In genomic region chr9:124222918-124223720, GRCh38 we compare ENCODE assay signal across 1 cellular context.
TF ChIP-seq lines count a peak whose summit lies in the region.

No MANE protein-coding gene starts in this region.

TF ChIP-seq in HepG2, 621 proteins besides CTCF, POLR2A, EP300 and RAD21 (continued from another document and continues in another):
- peak; percentile 81; the same call in 1 of the 2 replicates for TF ChIP-seq ZNF503 (CRISPR knock-in tag; IDR thresholded peaks at IDR 0.05)
- TF ChIP-seq ZBTB14 (CRISPR knock-in tag; IDR thresholded peaks at IDR 0.05): no peak
- no peak for TF ChIP-seq REXO4 (CRISPR knock-in tag; IDR thresholded peaks at IDR 0.05; ENCODE audit: borderline replicate concordance)
- TF ChIP-seq ZNF317 (CRISPR knock-in tag; IDR thresholded peaks at IDR 0.05): peak; percentile 89
- peak; percentile 67; the same call in 1 of the 2 replicates for TF ChIP-seq MYC (CRISPR knock-in tag; IDR thresholded peaks at IDR 0.05; ENCODE audit: borderline replicate concordance)
- TF ChIP-seq ARNT (IDR thresholded peaks at IDR 0.05): no peak
- 0 out of 2 replicates have a peak, but pooled peaks have one; percentile 46 for TF ChIP-seq ZFP41 (CRISPR knock-in tag; IDR thresholded peaks at IDR 0.05; ENCODE audit: borderline replicate concordance)
- TF ChIP-seq ZNF839 (CRISPR knock-in tag; IDR thresholded peaks at IDR 0.05; ENCODE audit: borderline replicate concordance): 0 out of 2 replicates have a peak, but pooled peaks have one; percentile 13
- TF ChIP-seq HOXA9 (CRISPR knock-in tag; IDR thresholded peaks at IDR 0.05; ENCODE audit: borderline replicate concordance): no peak
- TF ChIP-seq ZNF800 (CRISPR knock-in tag; IDR thresholded peaks at IDR 0.05): 0 out of 2 replicates have a peak, but pooled peaks have one; percentile 37
- peak; percentile 100 for TF ChIP-seq HNF4A (CRISPR knock-in tag; IDR thresholded peaks at IDR 0.05)
- peak; percentile 30; the same call in 1 of the 2 replicates for TF ChIP-seq EEA1 (CRISPR knock-in tag; IDR thresholded peaks at IDR 0.05; ENCODE audit: borderline replicate concordance)
- TF ChIP-seq MEIS2 (CRISPR knock-in tag; IDR thresholded peaks at IDR 0.05): peak; percentile 85; the same call in 1 of the 2 replicates
- no peak for TF ChIP-seq CCAR2 (optimal IDR thresholded peaks at IDR 0.05; ENCODE audit: low read depth, low read length)
- no peak for TF ChIP-seq NFIB (CRISPR knock-in tag; IDR thresholded peaks at IDR 0.05; ENCODE audit: borderline replicate concordance)
- no peak for TF ChIP-seq POLR2AphosphoS5 (IDR thresholded peaks at IDR 0.05; ENCODE audit: low read depth, low read length)
- peak; percentile 86 for TF ChIP-seq SKI (IDR thresholded peaks at IDR 0.05; ENCODE audit: partially characterized antibody)
- TF ChIP-seq ZNF782 (CRISPR knock-in tag; IDR thresholded peaks at IDR 0.05; ENCODE audit: borderline replicate concordance): no peak
- TF ChIP-seq XBP1 (CRISPR knock-in tag; IDR thresholded peaks at IDR 0.05): no peak
- TF ChIP-seq PLRG1 (conservative IDR thresholded peaks at IDR 0.05): no peak
- peak; percentile 97 for TF ChIP-seq ZGPAT (CRISPR knock-in tag; IDR thresholded peaks at IDR 0.05)
- TF ChIP-seq ZNF597 (CRISPR knock-in tag; IDR thresholded peaks at IDR 0.05): no peak
- no peak for TF ChIP-seq CHCHD3 (CRISPR knock-in tag; IDR thresholded peaks at IDR 0.05)
- peak; percentile 99 for TF ChIP-seq ZNF292 (CRISPR knock-in tag; IDR thresholded peaks at IDR 0.05; ENCODE audit: borderline replicate concordance, low read depth)
- no peak for TF ChIP-seq ONECUT2 (CRISPR knock-in tag; IDR thresholded peaks at IDR 0.05)
- peak; percentile 85 for TF ChIP-seq HOXA5 (CRISPR knock-in tag; IDR thresholded peaks at IDR 0.05)
- TF ChIP-seq ZNF570 (CRISPR knock-in tag; IDR thresholded peaks at IDR 0.05; ENCODE audit: borderline replicate concordance): no peak
- TF ChIP-seq THAP8 (CRISPR knock-in tag; IDR thresholded peaks at IDR 0.05; ENCODE audit: borderline replicate concordance): no peak
- no peak for TF ChIP-seq ZNF160 (CRISPR knock-in tag; IDR thresholded peaks at IDR 0.05)
- peak; percentile 64; the same call in 1 of the 2 replicates for TF ChIP-seq THRA (CRISPR knock-in tag; IDR thresholded peaks at IDR 0.05; ENCODE audit: borderline replicate concordance)
- peak; percentile 84 for TF ChIP-seq SRSF1 (optimal IDR thresholded peaks at IDR 0.05; ENCODE audit: low read depth, low read length)
- TF ChIP-seq ZNF598 (CRISPR knock-in tag; IDR thresholded peaks at IDR 0.05; ENCODE audit: borderline replicate concordance): 0 out of 2 replicates have a peak, but pooled peaks have one; percentile 38
- peak; percentile 98 for TF ChIP-seq PATZ1 (CRISPR knock-in tag; IDR thresholded peaks at IDR 0.05)
- TF ChIP-seq ZNF337 (CRISPR knock-in tag; IDR thresholded peaks at IDR 0.05; ENCODE audit: borderline replicate concordance, low read depth): no peak
- peak; percentile 92; the same call in 1 of the 2 replicates for TF ChIP-seq AHDC1 (CRISPR knock-in tag; IDR thresholded peaks at IDR 0.05; ENCODE audit: borderline replicate concordance)
- peak; percentile 94 for TF ChIP-seq ERF (CRISPR knock-in tag; IDR thresholded peaks at IDR 0.05)
